ENCODE assay signal across 10 cellular contexts in genomic region chr12:27246774-27247173, GRCh38. TPM values are rescaled to one million over a fixed set of nuclear protein-coding genes. Genes with fewer than 3 reads are reported as not detected.
DNase-seq lines count a peak whose midpoint lies in the region; ATAC-seq, FAIRE-seq and TF ChIP-seq lines count a peak whose summit lies in the region.
"Had no signal": no experiment of that assay in that cellular context is flagged by ENCODE, and none has a peak within 500 bp of the region (broad histone marks: within the 10 kb centered on the region; RNA-seq: fewer than 3 reads in every experiment).

No MANE protein-coding gene starts in this region.

- peak overlapping the region; percentile 58 to 96 for H3K9ac ChIP-seq in stomach smooth muscle (ENCODE audit: low read length in 2 of 2)

- TF ChIP-seq CTCF in activated B cell treated with CpG ODN at 0.5 μM for 24 hours (IDR thresholded peaks at IDR 0.05) (no peak), gastroesophageal sphincter (IDR thresholded peaks at IDR 0.05) (no peak)

- no peak for TF ChIP-seq POLR2A in gastroesophageal sphincter (IDR thresholded peaks at IDR 0.05)

- H3K27me3 ChIP-seq in gastroesophageal sphincter (no peaks in the 10 kb centered on the region), stomach smooth muscle (ENCODE audit: control insufficient read depth in 1 of 2, insufficient read depth in 2 of 2, low read length in 2 of 2) (no peaks in the 10 kb centered on the region), small intestine (ENCODE audit: control insufficient read depth in 2 of 2, insufficient read depth in 2 of 2, low read length in 2 of 2) (no peaks in the 10 kb centered on the region)

- H3K36me3 ChIP-seq in gastroesophageal sphincter, result no peaks in the 10 kb centered on the region
- no peaks in the 10 kb centered on the region for H3K36me3 ChIP-seq in stomach smooth muscle (ENCODE audit: control insufficient read depth in 2 of 2, insufficient read depth in 2 of 2, low read length in 2 of 2)
- H3K36me3 ChIP-seq in small intestine (ENCODE audit: control insufficient read depth in 2 of 2, insufficient read depth in 2 of 2, low read length in 2 of 2), result no peaks in the 10 kb centered on the region

- H3K4me3 ChIP-seq in gastroesophageal sphincter, result peak overlapping the region; percentile 65 to 74
- H3K4me3 ChIP-seq in stomach smooth muscle (ENCODE audit: low read length in 2 of 2), result peak overlapping the region; percentile 88 to 89
- peak overlapping the region in 1 of 2 donors; percentile 5 for H3K4me3 ChIP-seq in small intestine (ENCODE audit: low read depth in 1 of 2, low read length in 2 of 2)

- peaks cover 0 to 68% (median 7%) of the 10 kb centered on the region in 3 donors for H3K4me1 ChIP-seq in gastroesophageal sphincter
- peaks cover 2% of the 10 kb centered on the region for H3K4me1 ChIP-seq in stomach smooth muscle (ENCODE audit: control insufficient read depth, insufficient read depth, low read length)
- peaks cover 0 to 2% of the 10 kb centered on the region in 2 donors for H3K4me1 ChIP-seq in small intestine (ENCODE audit: control insufficient read depth in 2 of 2, insufficient read depth in 1 of 2, low read depth in 1 of 2, low read length in 1 of 2)

- peaks cover 63% of the 10 kb centered on the region for H3K4me1 Mint-ChIP-seq in activated naive CD4-positive, alpha-beta T cell treated with anti-CD3 and anti-CD28 coated beads, Interleukin-2, amount 50 U/mL, for 24 hours
- peaks cover 39% of the 10 kb centered on the region for H3K4me1 Mint-ChIP-seq in activated naive CD4-positive, alpha-beta T cell treated with anti-CD3 and anti-CD28 coated beads, Interleukin-2, amount 10 ng/mL, durations not matched to agents 7 days and 5 days
- peaks cover 46% of the 10 kb centered on the region for H3K4me1 Mint-ChIP-seq in activated B cell treated with CpG ODN at 0.5 μM for 24 hours

- no peaks in the 10 kb centered on the region for H3K27me3 Mint-ChIP-seq in activated naive CD4-positive, alpha-beta T cell treated with anti-CD3 and anti-CD28 coated beads, Interleukin-2, amount 50 U/mL, for 24 hours
- no peaks in the 10 kb centered on the region for H3K27me3 Mint-ChIP-seq in activated naive CD4-positive, alpha-beta T cell treated with anti-CD3 and anti-CD28 coated beads, Interleukin-2, amount 10 ng/mL, durations not matched to agents 7 days and 5 days
- no peaks in the 10 kb centered on the region for H3K27me3 Mint-ChIP-seq in activated B cell treated with CpG ODN at 0.5 μM for 24 hours

- CTCF ChIA-PET in activated naive CD4-positive, alpha-beta T cell treated with anti-CD3 and anti-CD28 coated beads, Interleukin-2, amount 10 ng/mL, durations not matched to agents 7 days and 5 days (lab: Charles Lee), result no interaction called here
- CTCF ChIA-PET in activated B cell treated with CpG ODN at 0.5 μM for 24 hours (lab: Charles Lee), result no interaction called here

- peaks cover 4% of the 10 kb centered on the region for H3K9me3 Mint-ChIP-seq in activated naive CD4-positive, alpha-beta T cell treated with anti-CD3 and anti-CD28 coated beads, Interleukin-2, amount 50 U/mL, for 24 hours
- H3K9me3 Mint-ChIP-seq in activated naive CD4-positive, alpha-beta T cell treated with anti-CD3 and anti-CD28 coated beads, Interleukin-2, amount 10 ng/mL, durations not matched to agents 7 days and 5 days, result peaks cover 5% of the 10 kb centered on the region
- no peaks in the 10 kb centered on the region for H3K9me3 Mint-ChIP-seq in activated B cell treated with CpG ODN at 0.5 μM for 24 hours
- H3K9me3 Mint-ChIP-seq in activated naive CD4-positive, alpha-beta T cell treated with anti-CD3 and anti-CD28 coated beads, Interleukin-2, amount 50 U/mL, for 72 hours, result peaks cover 5 to 7% of the 10 kb centered on the region in 2 donors

- H3K27ac Mint-ChIP-seq in activated naive CD4-positive, alpha-beta T cell treated with anti-CD3 and anti-CD28 coated beads, Interleukin-2, amount 50 U/mL, for 24 hours, result no peak overlapping the region
- no peak overlapping the region for H3K27ac Mint-ChIP-seq in activated naive CD4-positive, alpha-beta T cell treated with anti-CD3 and anti-CD28 coated beads, Interleukin-2, amount 10 ng/mL, durations not matched to agents 7 days and 5 days
- no peak overlapping the region for H3K27ac Mint-ChIP-seq in activated B cell treated with CpG ODN at 0.5 μM for 24 hours
- no peak overlapping the region for H3K27ac Mint-ChIP-seq in activated naive CD4-positive, alpha-beta T cell treated with anti-CD3 and anti-CD28 coated beads, Interleukin-2, amount 50 U/mL, for 72 hours

- no peak for FAIRE-seq in small intestine (lab: Jason Lieb, UNC)

- POLR2A ChIA-PET in activated B cell treated with CpG ODN at 0.5 μM for 24 hours (lab: Charles Lee), result no interaction called here

- intact Hi-C loops in activated B cell treated with CpG ODN at 0.5 μM for 24 hours (cut with micrococcal nuclease), result loop anchor here (10.0 kb wide), 1 partner anchor 948 kb away; the partner anchor contains the start of gene CCDC91

- peaks cover 8% of the 10 kb centered on the region for H3K36me3 Mint-ChIP-seq in activated naive CD4-positive, alpha-beta T cell treated with anti-CD3 and anti-CD28 coated beads, Interleukin-2, amount 50 U/mL, for 24 hours
- peaks cover 19% of the 10 kb centered on the region for H3K36me3 Mint-ChIP-seq in activated naive CD4-positive, alpha-beta T cell treated with anti-CD3 and anti-CD28 coated beads, Interleukin-2, amount 10 ng/mL, durations not matched to agents 7 days and 5 days
- peaks cover 6% of the 10 kb centered on the region for H3K36me3 Mint-ChIP-seq in activated B cell treated with CpG ODN at 0.5 μM for 24 hours (ENCODE audit: low read depth)
- H3K36me3 Mint-ChIP-seq in activated naive CD4-positive, alpha-beta T cell treated with anti-CD3 and anti-CD28 coated beads, Interleukin-2, amount 50 U/mL, for 72 hours, result peaks cover 14 to 16% of the 10 kb centered on the region in 2 donors

- no peaks in the 10 kb centered on the region for H3K9me3 ChIP-seq in gastroesophageal sphincter
- H3K9me3 ChIP-seq in stomach smooth muscle (ENCODE audit: control insufficient read depth in 2 of 2, low read length in 2 of 2), result no peaks in the 10 kb centered on the region
- H3K9me3 ChIP-seq in small intestine (ENCODE audit: control insufficient read depth, low read depth), result no peaks in the 10 kb centered on the region

- no peak for TF ChIP-seq EP300 in gastroesophageal sphincter (IDR thresholded peaks at IDR 0.05)

- H3K27ac ChIP-seq in gastroesophageal sphincter, result peak overlapping the region; percentile 76 to 93 (median 92)
- peak overlapping the region; percentile 2 for H3K27ac ChIP-seq in stomach smooth muscle (ENCODE audit: low read length)
- no peak overlapping the region for H3K27ac ChIP-seq in small intestine (ENCODE audit: low read depth in 1 of 2, low read length in 1 of 2)

- peak overlapping the region; percentile 64 for H3K4me3 Mint-ChIP-seq in activated naive CD4-positive, alpha-beta T cell treated with anti-CD3 and anti-CD28 coated beads, Interleukin-2, amount 50 U/mL, for 24 hours
- H3K4me3 Mint-ChIP-seq in activated naive CD4-positive, alpha-beta T cell treated with anti-CD3 and anti-CD28 coated beads, Interleukin-2, amount 10 ng/mL, durations not matched to agents 7 days and 5 days, result no peak overlapping the region
- peak overlapping the region; percentile 1 for H3K4me3 Mint-ChIP-seq in activated B cell treated with CpG ODN at 0.5 μM for 24 hours

- DNase-seq in activated naive CD4-positive, alpha-beta T cell treated with anti-CD3 and anti-CD28 coated beads, Interleukin-2, amount 10 ng/mL, durations not matched to agents 7 days and 5 days, result no peak
- DNase-seq in activated B cell treated with CpG ODN at 0.5 μM for 24 hours, result no peak
- no peak for DNase-seq in NCI-H774 (lab: John Stamatoyannopoulos, UW)
- no peak for DNase-seq in small intestine
- DNase-seq in activated naive CD4-positive, alpha-beta T cell treated with anti-CD3 and anti-CD28 coated beads, Interleukin-2, amount 50 U/mL, for 72 hours (ENCODE audit: low spot score in 2 of 2), result no peak
- DNase-seq: activated T-cell treated with anti-CD3 and anti-CD28 coated beads for 4 hours, NCI-H524 treated with DMSO at 0.1 percent for 48 hours had no signal

- ATAC-seq in activated B cell treated with CpG ODN at 0.5 μM for 24 hours (ENCODE audit: low read depth), result no peak
- no peak for ATAC-seq in gastroesophageal sphincter
- ATAC-seq in activated naive CD4-positive, alpha-beta T cell treated with anti-CD3 and anti-CD28 coated beads, Interleukin-2, amount 50 U/mL, for 72 hours, result no peak

- WGBS in gastroesophageal sphincter (ENCODE audit: low coverage in 1 of 2), 2 donors, result 22 to 46% methylated on average over 3 to 5 of the region's 5 CpGs
- 22 to 51% (median 45%) methylated on average over 5 of the region's 5 CpGs for WGBS in small intestine, 3 donors

RNA-seq across cellular contexts. Expression of gene STK38L, which starts 2.7 kb away (rescaled TPM):
- total RNA-seq in activated B cell treated with CpG ODN at 0.5 μM for 24 hours (24.2 and 26.3 TPM in 2 replicates), gastroesophageal sphincter (100 to 1,000 TPM in 1 of 4 donors, 10 to 100 TPM in 3; 70.0 to 111 (median 79.2) TPM)
- 10 to 100 TPM in 1 of 3 donors, 1 to 10 TPM in 2; 5.8 to 14.9 (median 6.2) TPM for polyA plus RNA-seq in small intestine
- 10 to 100 TPM; 28.0 to 29.4 TPM for total RNA-seq in activated naive CD4-positive, alpha-beta T cell treated with anti-CD3 and anti-CD28 coated beads, Interleukin-2, amount 50 U/mL, for 72 hours

Comparison
In these comparisons a context has a peak if more than half of its experiments do, and no peak if none do; other contexts are left out.
1. H3K27ac ChIP-seq: peak in gastroesophageal sphincter (4 of 4) and stomach smooth muscle (single experiment); none in small intestine (0 of 2).